In genomic region chr17:7221281-7222092, GRCh38 we compare ENCODE assay signal across 6 cellular contexts. TPM values are rescaled to one million over a fixed set of nuclear protein-coding genes. Genes with fewer than 3 reads are reported as not detected.
DNase-seq lines count a peak whose midpoint lies in the region; ATAC-seq and TF ChIP-seq lines count a peak whose summit lies in the region.

No MANE protein-coding gene starts in this region.

- no TSS peak for BruUV-seq in A673 (replicated peaks; lab: Mats Ljungman, UMichigan)

- CTCF ChIA-PET in A673 (lab: Charles Lee): interaction anchor here (0.6 to 2.0 kb wide), 7 partner anchors 15 to 176 kb away, joined by 3 to 12 read pairs (median 3); no protein-coding TSS in a partner anchor

- POLR2A ChIA-PET in A673 (lab: Charles Lee; ENCODE audit: low non-redundant PET): interaction anchor here (0.5 to 0.7 kb wide), 2 partner anchors 12 to 76 kb away, joined by 3 to 18 read pairs; no protein-coding TSS in a partner anchor

- H3K4me1 Mint-ChIP-seq in T-helper 17 cell: peaks cover 31% of the 10 kb centered on the region

- TF ChIP-seq CTCF in A673 (conservative IDR thresholded peaks at IDR 0.05; ENCODE audit: low read depth, low read length): no peak

- ATAC-seq in T-helper 17 cell: no peak

- peak overlapping the region; percentile 91 for H3K27ac Mint-ChIP-seq in T-helper 17 cell

- no peaks in the 10 kb centered on the region for H3K27me3 ChIP-seq in A673 (replicated peaks; ENCODE audit: insufficient read depth, low read depth, low read length, poor library complexity)
- H3K27me3 ChIP-seq in iPS-20b (ENCODE audit: insufficient read depth, low read length): no peaks in the 10 kb centered on the region; the same call in 1 of the 2 replicates

- intact Hi-C loops in A673 (cut with micrococcal nuclease; ENCODE audit: unreplicated experiment): no loop called here

- peaks cover 55% of the 10 kb centered on the region for H3K36me3 ChIP-seq in A673 (ENCODE audit: insufficient read depth, low read length, poor library complexity, severe bottlenecking)
- peaks cover 56% of the 10 kb centered on the region for H3K36me3 ChIP-seq in iPS-20b (ENCODE audit: insufficient read depth, low read depth, low read length)

- H3K9me3 ChIP-seq in A673 (ENCODE audit: low read depth, low read length, poor library complexity, severe bottlenecking) (no peaks in the 10 kb centered on the region), T-helper 17 cell (ENCODE audit: control insufficient read depth, low read length, poor library complexity, severe bottlenecking) (no peaks in the 10 kb centered on the region), iPS-20b (ENCODE audit: insufficient read depth, low read depth, low read length) (no peaks in the 10 kb centered on the region)

- H3K4me3 Mint-ChIP-seq in T-helper 17 cell: peak overlapping the region; percentile 96

- H3K36me3 Mint-ChIP-seq in T-helper 17 cell (ENCODE audit: low read depth): peaks cover 3% of the 10 kb centered on the region

- DNase-seq in A673 (ENCODE audit: low spot score) (no peak), T-helper 17 cell (no peak), dedifferentiated amniotic fluid mesenchymal stem cell (ENCODE audit: extremely low spot score) (no peak), NCI-H1105 treated with DMSO at 0.1 percent for 48 hours (lab: John Stamatoyannopoulos, UW) (no peak)
- no peak for DNase-seq in activated CD4-positive, alpha-beta T cell treated with anti-CD3 and anti-CD28 coated beads for 48 hours

- H3K4me3 ChIP-seq in A673 (ENCODE audit: low read depth, low read length, poor library complexity, severe bottlenecking) (peak overlapping the region; percentile 94), iPS-20b (ENCODE audit: low read length) (0 out of 2 replicates have a peak overlapping the region, but pooled peaks have one; percentile 80)

- peaks cover 29% of the 10 kb centered on the region for H3K4me1 ChIP-seq in A673 (ENCODE audit: insufficient read depth, low read length, poor library complexity, severe bottlenecking)
- peaks cover 18% of the 10 kb centered on the region; the same call in 1 of the 2 replicates for H3K4me1 ChIP-seq in iPS-20b (ENCODE audit: insufficient read depth, low read length)

- 0 out of 2 replicates have a peak overlapping the region, but pooled peaks have one; percentile 81 for H3K9ac ChIP-seq in iPS-20b (ENCODE audit: low read depth, low read length)

- H3K27ac ChIP-seq in A673 (ENCODE audit: low read depth, low read length, poor library complexity, severe bottlenecking) (peak overlapping the region; percentile 93), iPS-20b (ENCODE audit: low read length) (no peak overlapping the region)

- H3K27me3 Mint-ChIP-seq in T-helper 17 cell: no peaks in the 10 kb centered on the region

RNA-seq across cellular contexts. Expression of gene ACADVL, which starts 1.7 kb away (rescaled TPM):
- total RNA-seq in A673 (2021) (425 and 509 TPM in 2 replicates), T-helper 17 cell (100 to 1,000 TPM; 268 to 279 TPM)

RNA-seq across cellular contexts. Expression of gene DLG4, which starts 1.9 kb away (rescaled TPM):
- total RNA-seq in A673 (2021): 74.7 and 86.6 TPM in 2 replicates
- total RNA-seq in T-helper 17 cell: 10 to 100 TPM in 1 of 2 donors, 1 to 10 TPM in 1; 9.8 to 16.1 TPM

RNA-seq across cellular contexts. Expression of gene DVL2, which starts 12.8 kb away (rescaled TPM):
- 133 and 139 TPM in 2 replicates for total RNA-seq in A673 (2021)
- total RNA-seq in T-helper 17 cell: 10 to 100 TPM; 37.0 to 46.9 TPM

RNA-seq across cellular contexts. Expression of gene PHF23, which starts 17.8 kb away (rescaled TPM):
- total RNA-seq in A673 (2021) (84.0 and 85.1 TPM in 2 replicates), T-helper 17 cell (10 to 100 TPM; 19.2 to 23.2 TPM)

RNA-seq across cellular contexts. Expression of gene GABARAP, which starts 20.8 kb away (rescaled TPM):
- 296 and 314 TPM in 2 replicates for total RNA-seq in A673 (2021)
- total RNA-seq in T-helper 17 cell: 100 to 1,000 TPM; 212 to 247 TPM
